ENCODE assay signal across 1 cellular context in the genomic region with DNA sequence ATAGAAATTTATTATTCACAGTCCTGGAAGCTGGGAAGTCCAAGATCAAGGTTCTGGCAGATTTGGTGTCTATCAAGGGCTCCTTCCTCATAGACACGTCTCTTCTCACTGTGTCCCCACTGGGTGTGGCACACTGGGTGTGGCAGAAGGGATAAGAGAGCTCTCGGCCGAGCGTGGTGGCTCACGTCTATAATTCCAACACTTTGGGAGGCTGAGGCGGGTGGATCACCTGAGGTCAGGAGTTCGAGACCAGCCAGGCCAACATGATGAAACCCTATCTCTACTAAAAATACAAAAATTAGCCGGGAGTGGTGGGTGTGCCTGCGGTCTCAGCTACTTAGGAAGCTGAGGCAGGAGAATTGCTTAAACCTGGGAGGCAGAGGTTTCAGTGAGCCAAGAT.
A peak's percentile ranks its signal among the peaks of the same experiment; 100 is the strongest.
TF ChIP-seq lines count a peak whose summit lies in the region.

No MANE protein-coding gene starts in this region.

TF ChIP-seq in K562, 482 proteins besides CTCF, POLR2A, EP300 and RAD21 (continued from another document):
- peak; percentile 78; the same call in 1 of the 2 replicates for TF ChIP-seq CTBP1 (IDR thresholded peaks at IDR 0.05; ENCODE audit: borderline replicate concordance)
